ENCODE assay signal across 6 cellular contexts in genomic region chr3:125774433-125775034, GRCh38.
DNase-seq lines count a peak whose midpoint lies in the region; ATAC-seq, FAIRE-seq and TF ChIP-seq lines count a peak whose summit lies in the region.
"Not testable (repeated sequence)": the region's sequence is repeated elsewhere in the genome, so short reads cannot be mapped to it uniquely, and the experiment has no call there.

No MANE protein-coding gene starts in this region.

- H3K27me3 ChIP-seq in K562 (ENCODE audit: control insufficient read depth in 2 of 2, insufficient read depth in 2 of 2, low read length in 2 of 2); hepatocyte; HepG2 (ENCODE audit: control insufficient read depth in 1 of 2, insufficient read depth in 2 of 2, low read length in 2 of 2); mucosa of rectum (ENCODE audit: control insufficient read depth in 2 of 2, insufficient read depth in 2 of 2, low read length in 2 of 2); transverse colon: not testable (repeated sequence)

- not testable (repeated sequence) for H3K79me2 ChIP-seq in K562 (ENCODE audit: control insufficient read depth, insufficient read depth, low read length); hepatocyte; HepG2 (ENCODE audit: insufficient read depth, low read length)

- H3K9me3 Mint-ChIP-seq in stimulated activated effector memory CD8-positive, alpha-beta T cell treated with anti-CD3 and anti-CD28 coated beads, Interleukin-12 subunit alpha, Interleukin-12 subunit beta, amount 100 ng/mL, for 72 hours = not testable (repeated sequence)

- H3K4me3 Mint-ChIP-seq in stimulated activated effector memory CD8-positive, alpha-beta T cell treated with anti-CD3 and anti-CD28 coated beads, Interleukin-12 subunit alpha, Interleukin-12 subunit beta, amount 100 ng/mL, for 72 hours = not testable (repeated sequence)

- not testable (repeated sequence) for H3K4me1 Mint-ChIP-seq in stimulated activated effector memory CD8-positive, alpha-beta T cell treated with anti-CD3 and anti-CD28 coated beads, Interleukin-12 subunit alpha, Interleukin-12 subunit beta, amount 100 ng/mL, for 72 hours

- TF ChIP-seq POLR2A in K562 (conservative IDR thresholded peaks at IDR 0.05); HepG2 (IDR thresholded peaks at IDR 0.05; ENCODE audit: insufficient read depth in 1 of 2, low read depth in 2 of 2, low read length in 2 of 2); transverse colon (IDR thresholded peaks at IDR 0.05): not testable (repeated sequence)

- not testable (repeated sequence) for BruUV-seq in K562 (replicated peaks; lab: Mats Ljungman, UMichigan); HepG2 (replicated peaks; lab: Mats Ljungman, UMichigan)

- POLR2A ChIA-PET in K562 (lab: Yijun Ruan, JAX); HepG2 (lab: Yijun Ruan, JAX): not testable (repeated sequence)

- intact Hi-C loops in K562 (cut with micrococcal nuclease); HepG2 (cut with micrococcal nuclease; ENCODE audit: unreplicated experiment); transverse colon (cut with DNase I; ENCODE audit: low total_unique reads): not testable (repeated sequence)

- H3K4me3 ChIP-seq in K562; hepatocyte; HepG2 (replicated peaks in 1 of 3; ENCODE audit: insufficient read depth in 1 of 3, low read depth in 2 of 3, low read length in 3 of 3); mucosa of rectum (ENCODE audit: low read length in 2 of 2); transverse colon: not testable (repeated sequence)

- not testable (repeated sequence) for TF ChIP-seq RAD21 in K562 (CRISPR knock-in tag; conservative IDR thresholded peaks at IDR 0.05 in 1 of 2, IDR thresholded peaks at IDR 0.05 in 1 of 2); HepG2 (CRISPR knock-in tag; IDR thresholded peaks at IDR 0.05)

- not testable (repeated sequence) for H2AFZ ChIP-seq in K562 (ENCODE audit: low read depth, low read length); hepatocyte; HepG2 (ENCODE audit: low read length)

- not testable (repeated sequence) for FAIRE-seq in K562 (lab: Jason Lieb, UNC); HepG2 (lab: Jason Lieb, UNC)

- CTCF ChIA-PET in K562 (lab: Yijun Ruan, JAX; ENCODE audit: low intra/inter-chr PET ratio); HepG2 (lab: Yijun Ruan, JAX; ENCODE audit: low intra/inter-chr PET ratio, low total read pairs): not testable (repeated sequence)

- TF ChIP-seq CTCF in K562 (IDR thresholded peaks at IDR 0.05 in 2 of 3, conservative IDR thresholded peaks at IDR 0.05 in 1 of 3; ENCODE audit: insufficient read depth in 2 of 3, low read depth in 1 of 3, low read length in 3 of 3); hepatocyte (IDR thresholded peaks at IDR 0.05; ENCODE audit: poor library complexity); HepG2 (CRISPR knock-in tag; IDR thresholded peaks at IDR 0.05); transverse colon (IDR thresholded peaks at IDR 0.05): not testable (repeated sequence)

- not testable (repeated sequence) for H3K36me3 Mint-ChIP-seq in stimulated activated effector memory CD8-positive, alpha-beta T cell treated with anti-CD3 and anti-CD28 coated beads, Interleukin-12 subunit alpha, Interleukin-12 subunit beta, amount 100 ng/mL, for 72 hours

- not testable (repeated sequence) for H3K9me3 ChIP-seq in K562 (replicated peaks; ENCODE audit: control insufficient read depth, insufficient read depth, low read depth, low read length); hepatocyte (ENCODE audit: low read depth); HepG2 (ENCODE audit: low read length); mucosa of rectum (ENCODE audit: control insufficient read depth in 2 of 2, low read length in 2 of 2); transverse colon

- not testable (repeated sequence) for H3K4me1 ChIP-seq in K562 (replicated peaks in 1 of 2; ENCODE audit: control insufficient read depth in 2 of 2, insufficient read depth in 2 of 2, low read length in 2 of 2); hepatocyte (ENCODE audit: insufficient read depth); HepG2 (ENCODE audit: insufficient read depth, low read length); mucosa of rectum (ENCODE audit: control insufficient read depth in 2 of 2, insufficient read depth in 2 of 2, low read length in 2 of 2); transverse colon

- H3K27ac Mint-ChIP-seq in stimulated activated effector memory CD8-positive, alpha-beta T cell treated with anti-CD3 and anti-CD28 coated beads, Interleukin-12 subunit alpha, Interleukin-12 subunit beta, amount 100 ng/mL, for 72 hours = peak overlapping the region; percentile 71

- not testable (repeated sequence) for ATAC-seq in K562; HepG2; stimulated activated effector memory CD8-positive, alpha-beta T cell treated with anti-CD3 and anti-CD28 coated beads, Interleukin-12 subunit alpha, Interleukin-12 subunit beta, amount 100 ng/mL, for 72 hours

- not testable (repeated sequence) for TF ChIP-seq EP300 in K562 (IDR thresholded peaks at IDR 0.05; ENCODE audit: low read length); HepG2 (IDR thresholded peaks at IDR 0.05; ENCODE audit: low read depth in 2 of 2, low read length in 2 of 2); HepG2 (CRISPR knock-in tag; IDR thresholded peaks at IDR 0.05; ENCODE audit: borderline replicate concordance); transverse colon (IDR thresholded peaks at IDR 0.05; ENCODE audit: low read depth)

- not testable (repeated sequence) for H4K20me1 ChIP-seq in K562 (replicated peaks; ENCODE audit: control insufficient read depth, insufficient read depth, low read length); hepatocyte (ENCODE audit: insufficient read depth, poor library complexity, severe bottlenecking); HepG2 (ENCODE audit: insufficient read depth, low read length)

- H3K4me2 ChIP-seq in K562 (ENCODE audit: insufficient read depth, low read length); hepatocyte; HepG2 (ENCODE audit: low read depth, low read length): not testable (repeated sequence)

- 0% methylated on average over 5 of the region's 7 CpGs for WGBS in K562 (ENCODE audit: insufficient coverage, low coverage, missing lambda C conversion rate)
- WGBS in hepatocyte (ENCODE audit: low lambda C conversion rate, missing lambda C conversion rate) = 45% methylated on average over 7 of the region's 7 CpGs
- WGBS in HepG2 (ENCODE audit: low lambda C conversion rate) = 30% methylated on average over 4 of the region's 7 CpGs
- 45% methylated on average over 7 of the region's 7 CpGs; no CpG with 5 or more reads in 1 of the 2 donors for WGBS in transverse colon (ENCODE audit: low coverage in 1 of 2), 2 donors

- H3K27ac ChIP-seq in K562 (ENCODE audit: extremely low read depth, low read depth, low read length); HepG2 (ENCODE audit: extremely low read length, insufficient read depth, low read length): not testable (repeated sequence)
- H3K27ac ChIP-seq in hepatocyte (peak overlapping the region; percentile 80), mucosa of rectum (ENCODE audit: low read depth in 2 of 2, low read length in 2 of 2) (peak overlapping the region; percentile 9 to 69), transverse colon (peak overlapping the region in 3 of 4 donors; percentile 83 to 88 (median 83))

- DNase-seq in K562 (ENCODE audit: extremely low read depth in 1 of 4, low spot score in 3 of 4); HepG2 (ENCODE audit: low spot score); stimulated activated effector memory CD8-positive, alpha-beta T cell treated with anti-CD3 and anti-CD28 coated beads, Interleukin-12 subunit alpha, Interleukin-12 subunit beta, amount 100 ng/mL, for 72 hours (ENCODE audit: low spot score in 2 of 2): not testable (repeated sequence)
- DNase-seq in hepatocyte (ENCODE audit: low spot score) (peak; percentile 16), transverse colon (peak; percentile 68)

- H3K36me3 ChIP-seq in K562 (ENCODE audit: control insufficient read depth, insufficient read depth, low read length); hepatocyte (replicated peaks; ENCODE audit: insufficient read depth, low read depth); HepG2 (replicated peaks in 1 of 2; ENCODE audit: control insufficient read depth in 1 of 2, insufficient read depth in 2 of 2, low read length in 2 of 2); mucosa of rectum (ENCODE audit: control insufficient read depth in 2 of 2, insufficient read depth in 2 of 2, low read length in 2 of 2); transverse colon: not testable (repeated sequence)

- H3K9me2 ChIP-seq in hepatocyte (replicated peaks; ENCODE audit: insufficient read depth) = not testable (repeated sequence)

- not testable (repeated sequence) for H3K9me1 ChIP-seq in K562 (ENCODE audit: control insufficient read depth, insufficient read depth, low read length)

- not testable (repeated sequence) for H3K9ac ChIP-seq in K562 (ENCODE audit: insufficient read depth in 1 of 2, low read depth in 2 of 2, low read length in 2 of 2); HepG2 (ENCODE audit: insufficient read depth, low read depth, low read length); mucosa of rectum (ENCODE audit: low read depth in 1 of 2, low read length in 2 of 2)

- in situ Hi-C loops in K562 (cut with MboI); HepG2 (cut with HindIII; ENCODE audit: extremely low pct_ligation_motif_present, low pct_unique_long_range_greater_than_20kb); transverse colon (cut with MboI; ENCODE audit: low pct_ligation_motif_present in 1 of 4, low pct_unique_long_range_greater_than_20kb in 1 of 4, low sequenced_read_pairs in 3 of 4): not testable (repeated sequence)
